ENCODE assay signal across 10 cellular contexts in the genomic region with DNA sequence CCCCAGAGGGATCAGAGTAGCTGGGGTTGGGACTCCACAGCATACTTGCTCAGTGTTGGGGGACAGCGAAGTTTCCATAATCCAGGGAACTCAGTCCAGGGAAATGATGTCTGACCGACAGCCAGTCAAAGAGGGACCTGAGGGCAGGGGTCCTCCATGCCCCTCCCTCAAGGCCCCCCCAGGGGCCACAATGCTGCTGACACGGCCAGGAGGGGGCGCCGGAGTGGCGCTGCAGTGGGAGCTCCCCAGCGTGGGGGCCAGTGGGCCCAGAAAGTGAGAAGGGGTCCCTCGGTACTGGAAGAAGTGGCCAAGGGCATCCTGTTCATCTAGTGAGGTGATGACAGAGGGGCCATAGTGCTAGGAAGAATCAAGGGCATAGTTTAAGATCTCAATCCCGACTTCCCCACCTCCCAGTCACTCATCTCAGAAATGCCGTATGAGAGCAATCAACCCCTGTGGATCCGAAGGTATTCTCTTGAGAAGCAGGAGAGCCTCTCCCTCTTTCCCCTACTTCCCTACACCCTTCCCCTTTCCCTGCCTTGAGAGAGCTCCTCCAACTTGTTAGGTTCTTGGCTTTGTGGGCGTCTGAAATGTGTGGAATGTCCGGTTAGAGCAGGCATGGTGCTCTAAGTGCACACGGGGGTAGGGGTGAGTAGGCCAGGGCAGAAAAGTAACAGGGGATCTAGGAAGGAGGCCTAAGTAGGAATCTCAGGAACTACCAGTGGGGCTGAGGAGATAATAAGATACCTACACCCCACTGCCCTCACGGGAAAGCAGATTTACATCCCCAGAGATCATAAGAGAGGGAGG. TPM values are rescaled to one million over a fixed set of nuclear protein-coding genes. Genes with fewer than 3 reads are reported as not detected.
DNase-seq lines count a peak whose midpoint lies in the region; ATAC-seq, FAIRE-seq and TF ChIP-seq lines count a peak whose summit lies in the region.
"Had no signal": no experiment of that assay in that cellular context is flagged by ENCODE, and none has a peak within 500 bp of the region (broad histone marks: within the 10 kb centered on the region; RNA-seq: fewer than 3 reads in every experiment).

No MANE protein-coding gene starts in this region.

- no peak for TF ChIP-seq EP300 in GM12878 (IDR thresholded peaks at IDR 0.05; ENCODE audit: borderline replicate concordance in 1 of 2, control insufficient read depth in 1 of 2, low read depth in 2 of 2, low read length in 2 of 2)

- SMC1A ChIA-PET in GM12878 (lab: Charles Lee; ENCODE audit: uncharacterized antibody, unreplicated experiment), result interaction anchor here (0.8 to 1.0 kb wide), 2 partner anchors 53 to 127 kb away, joined by 3 read pairs; no protein-coding TSS in a partner anchor

- TF ChIP-seq CTCF in CD8-positive, alpha-beta T cell (IDR thresholded peaks at IDR 0.05), result peak; percentile 15
- peak in 2 of 3 experiments; percentile 23 to 44; a peak in 3 of 6 replicates for TF ChIP-seq CTCF in GM12878 (IDR thresholded peaks at IDR 0.05 in 2 of 3, conservative IDR thresholded peaks at IDR 0.05 in 1 of 3; ENCODE audit: control insufficient read depth in 2 of 3, extremely low read depth in 1 of 3, insufficient read depth in 1 of 3, low read depth in 3 of 3, low read length in 3 of 3)
- peak; percentile 24 for TF ChIP-seq CTCF in mesothelial cell of epicardium (IDR thresholded peaks at IDR 0.05; ENCODE audit: unreplicated experiment)

- H3K4me2 ChIP-seq in GM12878 (ENCODE audit: control insufficient read depth, insufficient read depth), result no peak overlapping the region

- TF ChIP-seq POLR2A in GM12878 (IDR thresholded peaks at IDR 0.05; ENCODE audit: low read depth, low read length), result no peak

- no TSS peak for BruUV-seq in GM12878 (replicated peaks; lab: Mats Ljungman, UMichigan)

- POLR2A ChIA-PET in CD8-positive, alpha-beta T cell (lab: Charles Lee), result no interaction called here
- POLR2A ChIA-PET in GM12878 (lab: Charles Lee), result no interaction called here

- H3K4me3 ChIP-seq in CD8-positive, alpha-beta T cell (ENCODE audit: low read depth, low read length), result no peak overlapping the region
- H3K4me3 ChIP-seq in GM12878, result no peak overlapping the region

- 67% methylated on average over 15 of the region's 15 CpGs for WGBS in GM12878 (ENCODE audit: insufficient coverage, insufficient replicate concordance, low lambda C conversion rate, missing lambda C conversion rate)

- H3K9me3 Mint-ChIP-seq in CD8-positive, alpha-beta T cell, result no peaks in the 10 kb centered on the region
- H3K9me3 Mint-ChIP-seq in mesothelial cell of epicardium, result no peaks in the 10 kb centered on the region
- no peaks in the 10 kb centered on the region for H3K9me3 Mint-ChIP-seq in effector memory CD8-positive, alpha-beta T cell
- H3K9me3 Mint-ChIP-seq: activated B cell treated with CpG ODN at 0.5 μM for 24 hours had no signal

- intact Hi-C loops in CD8-positive, alpha-beta T cell (cut with DNase I, micrococcal nuclease), result loop anchor here (5.0 kb wide), 2 partner anchors 38 to 148 kb away; a partner anchor contains a TSS
- intact Hi-C loops in GM12878 (cut with micrococcal nuclease; ENCODE audit: unreplicated experiment), result no loop called here

- peak overlapping the region; percentile 15 for H3K27ac Mint-ChIP-seq in CD8-positive, alpha-beta T cell
- no peak overlapping the region for H3K27ac Mint-ChIP-seq in mesothelial cell of epicardium
- peak overlapping the region in 1 of 2 donors; percentile 54 for H3K27ac Mint-ChIP-seq in effector memory CD8-positive, alpha-beta T cell
- H3K27ac Mint-ChIP-seq: activated B cell treated with CpG ODN at 0.5 μM for 24 hours had no signal

- no peak for FAIRE-seq in GM12878 (lab: Jason Lieb, UNC)
- FAIRE-seq: endometrium had no signal

- in situ Hi-C loops in GM12878 (cut with MboI), result loop anchor here (5.0 kb wide), 1 partner anchor 158 kb away; no protein-coding TSS in a partner anchor

- no peak overlapping the region for H2AFZ ChIP-seq in GM12878 (ENCODE audit: control insufficient read depth, low read depth, low read length)

- no peaks in the 10 kb centered on the region for H4K20me1 ChIP-seq in GM12878 (ENCODE audit: control insufficient read depth, insufficient read depth)

- H3K4me1 ChIP-seq in CD8-positive, alpha-beta T cell (ENCODE audit: insufficient read depth, low read length), result peaks cover 12% of the 10 kb centered on the region
- H3K4me1 ChIP-seq in GM12878 (ENCODE audit: control insufficient read depth, insufficient read depth, low read length), result peaks cover 13% of the 10 kb centered on the region

- H3K4me3 Mint-ChIP-seq in CD8-positive, alpha-beta T cell, result no peak overlapping the region
- no peak overlapping the region for H3K4me3 Mint-ChIP-seq in mesothelial cell of epicardium
- H3K4me3 Mint-ChIP-seq in effector memory CD8-positive, alpha-beta T cell, result no peak overlapping the region
- H3K4me3 Mint-ChIP-seq: activated B cell treated with CpG ODN at 0.5 μM for 24 hours had no signal

- no peaks in the 10 kb centered on the region for H3K79me2 ChIP-seq in GM12878 (ENCODE audit: control insufficient read depth, insufficient read depth, low read length)

- no peak for ATAC-seq in CD8-positive, alpha-beta T cell
- no peak for ATAC-seq in GM12878
- ATAC-seq in effector memory CD8-positive, alpha-beta T cell (replicated peaks), result no peak

- TF ChIP-seq RAD21 in GM12878 (IDR thresholded peaks at IDR 0.05; ENCODE audit: insufficient read depth, low read depth, low read length), result no peak

- H3K9me3 ChIP-seq in CD8-positive, alpha-beta T cell (ENCODE audit: low read length), result no peaks in the 10 kb centered on the region
- H3K9me3 ChIP-seq in GM12878 (replicated peaks; ENCODE audit: control insufficient read depth, insufficient read depth, low read length), result no peaks in the 10 kb centered on the region

- H3K27me3 ChIP-seq in CD8-positive, alpha-beta T cell (ENCODE audit: insufficient read depth, low read length), result no peaks in the 10 kb centered on the region
- no peaks in the 10 kb centered on the region for H3K27me3 ChIP-seq in GM12878 (replicated peaks in 1 of 2; ENCODE audit: control insufficient read depth in 2 of 2, insufficient read depth in 2 of 2, low read length in 1 of 2)

- no peaks in the 10 kb centered on the region for H3K27me3 Mint-ChIP-seq in CD8-positive, alpha-beta T cell (ENCODE audit: low read depth)
- H3K27me3 Mint-ChIP-seq in mesothelial cell of epicardium (ENCODE audit: low read depth), result no peaks in the 10 kb centered on the region
- no peaks in the 10 kb centered on the region for H3K27me3 Mint-ChIP-seq in effector memory CD8-positive, alpha-beta T cell
- H3K27me3 Mint-ChIP-seq: activated B cell treated with CpG ODN at 0.5 μM for 24 hours had no signal

- RAD21 ChIA-PET in GM12878 (lab: Charles Lee; ENCODE audit: unreplicated experiment), result no interaction called here

- peak in 1 of 7 experiments; percentile 30 for DNase-seq in CD8-positive, alpha-beta T cell
- peak; percentile 85 for DNase-seq in HT1080 (ENCODE audit: low read depth)
- no peak for DNase-seq in GM12878 (ENCODE audit: low read depth, low spot score)
- no peak for DNase-seq in mesothelial cell of epicardium (ENCODE audit: low spot score in 2 of 2, unreplicated experiment in 2 of 2)
- no peak for DNase-seq in activated naive CD4-positive, alpha-beta T cell treated with anti-CD3 and anti-CD28 coated beads, Interleukin-2, amount 50 U/mL, for 16 hours
- DNase-seq in NOMO-1 treated with DMSO at 0.1 percent for 48 hours (lab: John Stamatoyannopoulos, UW; ENCODE audit: unreplicated experiment), result no peak
- no peak for DNase-seq in effector memory CD8-positive, alpha-beta T cell
- DNase-seq in SIG-M5 (lab: John Stamatoyannopoulos, UW), result no peak
- DNase-seq: activated B cell treated with CpG ODN at 0.5 μM for 24 hours had no signal

- CTCF ChIA-PET in CD8-positive, alpha-beta T cell (lab: Charles Lee), result interaction anchor here (1.5 to 8.4 kb wide), 6 partner anchors 8 to 158 kb away, joined by 3 to 120 read pairs (median 6); a partner anchor contains a TSS
- CTCF ChIA-PET in GM12878 (lab: Yijun Ruan, JAX), result interaction anchor here (0.9 to 8.2 kb wide), 6 partner anchors 9 to 162 kb away, joined by 3 to 172 read pairs (median 4); a partner anchor contains a TSS

- peaks cover 8% of the 10 kb centered on the region for H3K4me1 Mint-ChIP-seq in CD8-positive, alpha-beta T cell (ENCODE audit: low read depth)
- peaks cover 5% of the 10 kb centered on the region for H3K4me1 Mint-ChIP-seq in mesothelial cell of epicardium
- peaks cover 6 to 7% of the 10 kb centered on the region in 2 donors for H3K4me1 Mint-ChIP-seq in effector memory CD8-positive, alpha-beta T cell (ENCODE audit: low read depth in 2 of 2)

- no peak overlapping the region for H3K9ac ChIP-seq in GM12878 (ENCODE audit: control insufficient read depth, insufficient read depth, low read length)

- H3K27ac ChIP-seq in CD8-positive, alpha-beta T cell (ENCODE audit: low read depth, low read length), result no peak overlapping the region
- no peak overlapping the region for H3K27ac ChIP-seq in GM12878 (ENCODE audit: control insufficient read depth, insufficient read depth)

- no peaks in the 10 kb centered on the region for H3K36me3 ChIP-seq in CD8-positive, alpha-beta T cell (ENCODE audit: insufficient read depth, low read length)
- peaks cover 0 to 16% of the 10 kb centered on the region in 2 experiments for H3K36me3 ChIP-seq in GM12878 (ENCODE audit: control insufficient read depth in 2 of 2, insufficient read depth in 2 of 2, low read length in 1 of 2)

- H3K36me3 Mint-ChIP-seq in CD8-positive, alpha-beta T cell, result peaks cover 48% of the 10 kb centered on the region
- H3K36me3 Mint-ChIP-seq in mesothelial cell of epicardium, result peaks cover 34% of the 10 kb centered on the region
- peaks cover 36% of the 10 kb centered on the region for H3K36me3 Mint-ChIP-seq in effector memory CD8-positive, alpha-beta T cell (ENCODE audit: insufficient read depth)

RNA-seq across cellular contexts. Expression of a gene that starts 4.1 kb away (rescaled TPM):
- 1 to 10 TPM; 1.4 TPM for total RNA-seq in CD8-positive, alpha-beta T cell
- total RNA-seq in HT1080 (2014; rRNA removed; shearing (Covaris generic)), result 5.8 and 7.2 TPM in 2 replicates
- 7.9 and 8.8 TPM in 2 replicates for polyA plus RNA-seq in HT1080 (2015; cell fraction: cytosol; rRNA removed)
- 9.3 and 13.1 TPM in 2 replicates for polyA plus RNA-seq in HT1080 (2015; cell fraction: nucleus; rRNA removed)
- 2.3 and 2.5 TPM in 2 replicates for total RNA-seq in GM12878 (2013; cell fraction: nucleolus; rRNA removed)
- total RNA-seq in GM12878 (2014; rRNA removed) (3.8 and 5.1 TPM in 2 replicates), GM12878 (2014; rRNA removed; fragmentation: Illumina TruSeq; extraction: Trizol) (2.8 and 2.9 TPM in 2 replicates), GM12878 (2021) (3.1 and 4.3 TPM in 2 replicates), mesothelial cell of epicardium (4.7 to 5.4 TPM (median 5.3 TPM) in 3 replicates)
- polyA plus RNA-seq in GM12878 (2011; ENCODE audit: low read depth), result 1.6 TPM
- polyA plus RNA-seq in GM12878 (2011; rRNA removed) (3.0 and 4.4 TPM in 2 replicates), GM12878 (2014; fragmentation: Illumina TruSeq; extraction: Trizol) (3.3 and 4.4 TPM in 2 replicates), GM12878 (2014; fragmentation: Nextera tagmentation; extraction: Ambion mirVana) (1 to 10 TPM; 1.2 to 2.6 TPM), GM12878 (2014; rRNA removed) (4.7 and 6.3 TPM in 2 replicates), GM12878 (2016; fragmentation: Nextera tagmentation; extraction: Ambion mirVana) (1 to 10 TPM; 3.2 to 4.1 TPM)
- 4.0 and 4.6 TPM in 2 replicates for polyA plus RNA-seq in GM12878 (2011; cell fraction: cytosol; rRNA removed)
- polyA plus RNA-seq in GM12878 (2011; cell fraction: nucleus; rRNA removed), result 14.7 and 17.2 TPM in 2 replicates
- 3.1 and 3.5 TPM in 2 replicates for polyA plus RNA-seq in GM12878 (2012)
- polyA minus RNA-seq in GM12878 (2011; rRNA and poly(A)+ RNA removed), result 0.88 and 2.1 TPM in 2 replicates
- polyA minus RNA-seq in GM12878 (2011; cell fraction: cytosol; rRNA and poly(A)+ RNA removed), result 1.1 TPM in 1 of 2 replicates, not detected in the other
- 1.1 and 3.0 TPM in 2 replicates for polyA minus RNA-seq in GM12878 (2011; cell fraction: nucleus; rRNA and poly(A)+ RNA removed)

RNA-seq across cellular contexts. Expression of a gene that starts 9.3 kb away (rescaled TPM):
- total RNA-seq in CD8-positive, alpha-beta T cell, result 10 to 100 TPM; 16.3 to 16.6 TPM
- 11.7 and 19.8 TPM in 2 replicates for total RNA-seq in HT1080 (2014; rRNA removed; shearing (Covaris generic))
- polyA plus RNA-seq in HT1080 (2015; cell fraction: cytosol; rRNA removed), result 56.6 and 57.2 TPM in 2 replicates
- polyA plus RNA-seq in HT1080 (2015; cell fraction: nucleus; rRNA removed), result 137 and 144 TPM in 2 replicates
- 22.8 and 27.5 TPM in 2 replicates for total RNA-seq in GM12878 (2013; cell fraction: nucleolus; rRNA removed)
- total RNA-seq in GM12878 (2014; rRNA removed) (8.1 and 8.4 TPM in 2 replicates), GM12878 (2014; rRNA removed; fragmentation: Illumina TruSeq; extraction: Trizol) (4.5 and 5.3 TPM in 2 replicates), GM12878 (2021) (9.7 and 10.1 TPM in 2 replicates), mesothelial cell of epicardium (57.6 to 62.6 TPM (median 62.0 TPM) in 3 replicates)
- 11.7 TPM for polyA plus RNA-seq in GM12878 (2011; ENCODE audit: low read depth)
- polyA plus RNA-seq in GM12878 (2011; rRNA removed) (7.0 and 11.1 TPM in 2 replicates), GM12878 (2014; fragmentation: Illumina TruSeq; extraction: Trizol) (11.8 and 14.9 TPM in 2 replicates), GM12878 (2014; fragmentation: Nextera tagmentation; extraction: Ambion mirVana) (1 to 10 TPM in 1 of 2 experiments, under 1 TPM in 1; 0.85 to 1.6 TPM), GM12878 (2014; rRNA removed) (11.5 and 12.1 TPM in 2 replicates), GM12878 (2016; fragmentation: Nextera tagmentation; extraction: Ambion mirVana) (10 to 100 TPM; 11.4 to 13.4 TPM)
- 14.7 and 19.6 TPM in 2 replicates for polyA plus RNA-seq in GM12878 (2011; cell fraction: cytosol; rRNA removed)
- polyA plus RNA-seq in GM12878 (2011; cell fraction: nucleus; rRNA removed), result 43.0 and 45.5 TPM in 2 replicates
- polyA plus RNA-seq in GM12878 (2012), result 14.7 and 15.2 TPM in 2 replicates
- polyA minus RNA-seq in GM12878 (2011; rRNA and poly(A)+ RNA removed), result 7.8 and 11.5 TPM in 2 replicates
- 5.3 and 6.1 TPM in 2 replicates for polyA minus RNA-seq in GM12878 (2011; cell fraction: cytosol; rRNA and poly(A)+ RNA removed)
- 9.1 and 15.8 TPM in 2 replicates for polyA minus RNA-seq in GM12878 (2011; cell fraction: nucleus; rRNA and poly(A)+ RNA removed)

RNA-seq across cellular contexts. Expression of a gene that starts 25.6 kb away (rescaled TPM):
- 10 to 100 TPM; 22.1 to 25.8 TPM for total RNA-seq in CD8-positive, alpha-beta T cell
- 51.1 and 56.4 TPM in 2 replicates for total RNA-seq in HT1080 (2014; rRNA removed; shearing (Covaris generic))
- 37.1 and 37.8 TPM in 2 replicates for polyA plus RNA-seq in HT1080 (2015; cell fraction: cytosol; rRNA removed)
- 50.5 and 52.2 TPM in 2 replicates for polyA plus RNA-seq in HT1080 (2015; cell fraction: nucleus; rRNA removed)
- 45.6 and 46.6 TPM in 2 replicates for total RNA-seq in GM12878 (2013; cell fraction: nucleolus; rRNA removed)
- total RNA-seq in GM12878 (2014; rRNA removed) (30.8 and 32.0 TPM in 2 replicates), GM12878 (2014; rRNA removed; fragmentation: Illumina TruSeq; extraction: Trizol) (34.8 and 35.1 TPM in 2 replicates), GM12878 (2021) (32.9 and 34.5 TPM in 2 replicates), mesothelial cell of epicardium (32.5 to 34.2 TPM (median 33.5 TPM) in 3 replicates)
- polyA plus RNA-seq in GM12878 (2011; ENCODE audit: low read depth), result 19.8 TPM
- polyA plus RNA-seq in GM12878 (2011; rRNA removed) (40.4 and 41.3 TPM in 2 replicates), GM12878 (2014; fragmentation: Illumina TruSeq; extraction: Trizol) (40.9 and 45.7 TPM in 2 replicates), GM12878 (2014; fragmentation: Nextera tagmentation; extraction: Ambion mirVana) (10 to 100 TPM; 13.0 to 21.1 TPM), GM12878 (2014; rRNA removed) (29.7 and 31.1 TPM in 2 replicates), GM12878 (2016; fragmentation: Nextera tagmentation; extraction: Ambion mirVana) (10 to 100 TPM; 44.0 to 44.8 TPM)
- polyA plus RNA-seq in GM12878 (2011; cell fraction: cytosol; rRNA removed), result 44.5 and 46.2 TPM in 2 replicates
- polyA plus RNA-seq in GM12878 (2011; cell fraction: nucleus; rRNA removed), result 44.5 and 53.1 TPM in 2 replicates
- polyA plus RNA-seq in GM12878 (2012), result 19.4 and 23.7 TPM in 2 replicates
- 52.4 and 74.0 TPM in 2 replicates for polyA minus RNA-seq in GM12878 (2011; rRNA and poly(A)+ RNA removed)
- 17.6 and 20.1 TPM in 2 replicates for polyA minus RNA-seq in GM12878 (2011; cell fraction: cytosol; rRNA and poly(A)+ RNA removed)
- polyA minus RNA-seq in GM12878 (2011; cell fraction: nucleus; rRNA and poly(A)+ RNA removed), result 21.4 and 34.1 TPM in 2 replicates

RNA-seq across cellular contexts. Expression of a gene that starts 25.7 kb away (rescaled TPM):
- total RNA-seq in CD8-positive, alpha-beta T cell, result 10 to 100 TPM; 16.4 TPM
- 7.5 and 9.3 TPM in 2 replicates for total RNA-seq in HT1080 (2014; rRNA removed; shearing (Covaris generic))
- 5.6 TPM in 2 replicates for polyA plus RNA-seq in HT1080 (2015; cell fraction: cytosol; rRNA removed)
- 6.9 and 9.7 TPM in 2 replicates for polyA plus RNA-seq in HT1080 (2015; cell fraction: nucleus; rRNA removed)
- 61.1 and 64.9 TPM in 2 replicates for total RNA-seq in GM12878 (2013; cell fraction: nucleolus; rRNA removed)
- 13.0 and 13.8 TPM in 2 replicates for total RNA-seq in GM12878 (2014; rRNA removed)
- total RNA-seq in GM12878 (2014; rRNA removed; fragmentation: Illumina TruSeq; extraction: Trizol), result 15.3 and 16.3 TPM in 2 replicates
- total RNA-seq in GM12878 (2021), result 11.6 and 12.8 TPM in 2 replicates
- polyA plus RNA-seq in GM12878 (2011; ENCODE audit: low read depth), result 5.8 TPM
- 22.0 and 24.8 TPM in 2 replicates for polyA plus RNA-seq in GM12878 (2011; rRNA removed)
- polyA plus RNA-seq in GM12878 (2011; cell fraction: cytosol; rRNA removed), result 8.2 and 11.5 TPM in 2 replicates
- polyA plus RNA-seq in GM12878 (2011; cell fraction: nucleus; rRNA removed), result 16.0 and 18.2 TPM in 2 replicates
- polyA plus RNA-seq in GM12878 (2012), result 8.0 and 8.1 TPM in 2 replicates
- polyA plus RNA-seq in GM12878 (2014; fragmentation: Illumina TruSeq; extraction: Trizol), result 15.5 and 18.3 TPM in 2 replicates
- 1 to 10 TPM; 3.4 to 5.4 TPM for polyA plus RNA-seq in GM12878 (2014; fragmentation: Nextera tagmentation; extraction: Ambion mirVana)
- polyA plus RNA-seq in GM12878 (2014; rRNA removed), result 10.3 and 11.0 TPM in 2 replicates
- polyA plus RNA-seq in GM12878 (2016; fragmentation: Nextera tagmentation; extraction: Ambion mirVana), result 10 to 100 TPM; 12.5 to 12.9 TPM
- 11.4 and 19.3 TPM in 2 replicates for polyA minus RNA-seq in GM12878 (2011; rRNA and poly(A)+ RNA removed)
- polyA minus RNA-seq in GM12878 (2011; cell fraction: cytosol; rRNA and poly(A)+ RNA removed), result 3.5 and 3.7 TPM in 2 replicates
- polyA minus RNA-seq in GM12878 (2011; cell fraction: nucleus; rRNA and poly(A)+ RNA removed), result 5.3 and 11.2 TPM in 2 replicates
- 13.9 to 15.3 TPM (median 15.0 TPM) in 3 replicates for total RNA-seq in mesothelial cell of epicardium

RNA-seq across cellular contexts. Expression of a gene that starts 36.1 kb away (rescaled TPM):
- total RNA-seq in CD8-positive, alpha-beta T cell, result not detected
- total RNA-seq in HT1080 (2014; rRNA removed; shearing (Covaris generic)), result 0.08 TPM in 1 of 2 replicates, not detected in the other
- 0.08 and 0.09 TPM in 2 replicates for polyA plus RNA-seq in HT1080 (2015; cell fraction: cytosol; rRNA removed)
- 0.18 and 0.19 TPM in 2 replicates for polyA plus RNA-seq in HT1080 (2015; cell fraction: nucleus; rRNA removed)
- total RNA-seq in GM12878 (2013; cell fraction: nucleolus; rRNA removed), result not detected in 2 replicates
- total RNA-seq in GM12878 (2014; rRNA removed) (not detected in 2 replicates), GM12878 (2014; rRNA removed; fragmentation: Illumina TruSeq; extraction: Trizol) (not detected in 2 replicates), GM12878 (2021) (0.08 TPM in 1 of 2 replicates, not detected in the other), mesothelial cell of epicardium (0.40 to 0.61 TPM (median 0.58 TPM) in 3 replicates)
- not detected for polyA plus RNA-seq in GM12878 (2011; ENCODE audit: low read depth)
- polyA plus RNA-seq in GM12878 (2011; rRNA removed) (0.01 TPM in 1 of 2 replicates, not detected in the other), GM12878 (2014; fragmentation: Illumina TruSeq; extraction: Trizol) (not detected in 2 replicates), GM12878 (2014; fragmentation: Nextera tagmentation; extraction: Ambion mirVana) (not detected), GM12878 (2014; rRNA removed) (not detected in 2 replicates), GM12878 (2016; fragmentation: Nextera tagmentation; extraction: Ambion mirVana) (not detected)
- polyA plus RNA-seq in GM12878 (2011; cell fraction: cytosol; rRNA removed), result not detected in 2 replicates
- 0.04 TPM in 1 of 2 replicates, not detected in the other for polyA plus RNA-seq in GM12878 (2011; cell fraction: nucleus; rRNA removed)
- polyA plus RNA-seq in GM12878 (2012), result not detected in 2 replicates
- 0.10 TPM in 1 of 2 replicates, not detected in the other for polyA minus RNA-seq in GM12878 (2011; rRNA and poly(A)+ RNA removed)
- not detected in 2 replicates for polyA minus RNA-seq in GM12878 (2011; cell fraction: cytosol; rRNA and poly(A)+ RNA removed)
- not detected in 2 replicates for polyA minus RNA-seq in GM12878 (2011; cell fraction: nucleus; rRNA and poly(A)+ RNA removed)
- total RNA-seq: activated B cell treated with CpG ODN at 0.5 μM for 24 hours had no signal
